9 cellular contexts compared by ENCODE assay signal in the genomic region with DNA sequence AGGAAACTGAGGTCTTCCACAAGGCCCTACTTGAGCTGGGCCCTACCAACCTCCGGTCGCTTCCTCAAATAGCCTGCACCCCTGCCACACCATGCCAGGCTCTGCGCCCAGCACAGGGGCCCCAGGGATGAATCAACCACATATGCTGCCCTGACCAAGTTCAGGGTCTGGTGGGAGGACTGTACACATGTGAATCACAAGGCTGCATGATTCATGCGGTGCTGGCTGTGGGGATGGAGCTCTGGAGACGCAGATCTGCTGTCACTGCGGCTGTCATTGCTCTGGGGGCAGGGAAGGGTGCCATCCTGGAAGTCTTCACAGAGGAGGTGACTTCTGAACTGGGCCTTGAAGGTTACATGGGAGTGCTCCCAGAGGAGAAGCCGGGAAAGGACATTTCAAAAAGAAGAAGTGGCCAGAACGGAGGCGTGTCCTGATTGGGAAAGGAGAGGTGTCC. TPM values are rescaled to one million over a fixed set of nuclear protein-coding genes. Genes with fewer than 3 reads are reported as not detected.
DNase-seq lines count a peak whose midpoint lies in the region; ATAC-seq and TF ChIP-seq lines count a peak whose summit lies in the region.
"Had no signal": no experiment of that assay in that cellular context is flagged by ENCODE, and none has a peak within 500 bp of the region (broad histone marks: within the 10 kb centered on the region; RNA-seq: fewer than 3 reads in every experiment).

No MANE protein-coding gene starts in this region.

- no peaks in the 10 kb centered on the region for H3K79me2 ChIP-seq in fibroblast of lung (ENCODE audit: control insufficient read depth, insufficient read depth, low read length)

- H3K27ac ChIP-seq in fibroblast of lung (ENCODE audit: insufficient read depth, low read length) (peak overlapping the region; percentile 50), gastrocnemius medialis (no peak overlapping the region)
- H3K27ac ChIP-seq: pancreas had no signal

- TF ChIP-seq POLR2A in gastrocnemius medialis (IDR thresholded peaks at IDR 0.05): no peak

- H3K4me1 ChIP-seq in fibroblast of lung (ENCODE audit: control insufficient read depth, extremely low read depth, insufficient read depth, low read length) (peaks cover 40% of the 10 kb centered on the region), gastrocnemius medialis (no peaks in the 10 kb centered on the region)

- peak overlapping the region; percentile 26 for H3K4me2 ChIP-seq in fibroblast of lung (ENCODE audit: extremely low read depth, insufficient read depth, low read length)

- in situ Hi-C loops in gastrocnemius medialis (cut with MboI; ENCODE audit: low sequenced_read_pairs in 4 of 4): no loop called here

- intact Hi-C loops in gastrocnemius medialis (cut with DNase I; ENCODE audit: low total_unique reads): no loop called here

- no peak overlapping the region for H3K4me3 ChIP-seq in fibroblast of lung (replicated peaks in 1 of 4; ENCODE audit: control extremely low read depth in 1 of 4, insufficient read depth in 1 of 4, low read depth in 3 of 4, low read length in 4 of 4)
- H3K4me3 ChIP-seq in gastrocnemius medialis: no peak overlapping the region
- H3K4me3 ChIP-seq: pancreas had no signal

- no peak overlapping the region for H2AFZ ChIP-seq in fibroblast of lung (ENCODE audit: low read length)

- no peaks in the 10 kb centered on the region for H4K20me1 ChIP-seq in fibroblast of lung (ENCODE audit: control insufficient read depth, extremely low read depth, insufficient read depth, low read length)

- no peaks in the 10 kb centered on the region for H3K9me3 ChIP-seq in fibroblast of lung (ENCODE audit: control insufficient read depth, insufficient read depth, low read depth, low read length)
- H3K9me3 ChIP-seq in gastrocnemius medialis: no peaks in the 10 kb centered on the region
- H3K9me3 ChIP-seq: pancreas had no signal

- H3K9ac ChIP-seq in fibroblast of lung (ENCODE audit: insufficient read depth, low read length): no peak overlapping the region

- H3K36me3 ChIP-seq in fibroblast of lung (ENCODE audit: control insufficient read depth, insufficient read depth, low read length) (no peaks in the 10 kb centered on the region), gastrocnemius medialis (no peaks in the 10 kb centered on the region)
- H3K36me3 ChIP-seq: pancreas had no signal

- H3K27me3 ChIP-seq in fibroblast of lung (ENCODE audit: control insufficient read depth, insufficient read depth, low read length) (no peaks in the 10 kb centered on the region), gastrocnemius medialis (peaks cover 0 to 10% (median 0%) of the 10 kb centered on the region in 3 donors)
- H3K27me3 ChIP-seq: pancreas had no signal

- TF ChIP-seq CTCF in fibroblast of lung (conservative IDR thresholded peaks at IDR 0.05 in 1 of 2, IDR thresholded peaks at IDR 0.05 in 1 of 2; ENCODE audit: low read depth in 1 of 2, low read length in 2 of 2) (no peak), GM20000 (IDR thresholded peaks at IDR 0.05; ENCODE audit: extremely low read depth, missing control alignments) (no peak), gastrocnemius medialis (IDR thresholded peaks at IDR 0.05 in 4 of 5, conservative IDR thresholded peaks at IDR 0.05 in 1 of 5) (no peak)

- no peak for ATAC-seq in HG03280 (IDR thresholded peaks at IDR 0.05; ENCODE audit: unreplicated experiment)
- ATAC-seq in HG02973 (IDR thresholded peaks at IDR 0.05; ENCODE audit: unreplicated experiment): no peak
- no peak for ATAC-seq in gastrocnemius medialis

- DNase-seq in HT1080 (ENCODE audit: low read depth) (peak; percentile 96), fibroblast of lung (ENCODE audit: low read depth in 2 of 2) (peak; percentile 88 to 92), GM20000 (ENCODE audit: low spot score) (no peak), gastrocnemius medialis (no peak)
- DNase-seq in activated CD4-positive, alpha-beta T cell treated with anti-CD3 and anti-CD28 coated beads, Interleukin-2, amount 50 U/mL, for 24 hours (ENCODE audit: low read depth in 1 of 2, low spot score in 1 of 2): peak; percentile 38 to 75
- peak; percentile 69 for DNase-seq in stimulated activated CD4-positive, alpha-beta T cell treated with anti-CD3 and anti-CD28 coated beads, Interleukin-4, amount 100 ng/mL, for 1 hour
- DNase-seq: pancreas had no signal

RNA-seq across cellular contexts. Expression of gene CYTH4, which starts 21.5 kb away (rescaled TPM):
- total RNA-seq in HT1080 (2014; rRNA removed; shearing (Covaris generic)): 0.33 and 2.6 TPM in 2 replicates
- 1.3 and 1.4 TPM in 2 replicates for polyA plus RNA-seq in HT1080 (2015; cell fraction: cytosol; rRNA removed)
- 4.4 and 4.5 TPM in 2 replicates for polyA plus RNA-seq in HT1080 (2015; cell fraction: nucleus; rRNA removed)
- under 0.01 and 0.26 TPM in 2 replicates for total RNA-seq in fibroblast of lung
- 0.12 TPM in 1 of 2 replicates, not detected in the other for polyA plus RNA-seq in fibroblast of lung
- 0.14 TPM in 1 of 2 replicates, not detected in the other for polyA plus RNA-seq in fibroblast of lung (2012)
- not detected in 2 replicates for polyA minus RNA-seq in fibroblast of lung (ENCODE audit: low replicate concordance)
- 1 to 10 TPM in 3 of 4 donors, not detected in 1; 1.7 to 2.2 (median 2.0) TPM for total RNA-seq in gastrocnemius medialis

RNA-seq across cellular contexts. Expression of gene RAC2, which starts 59.8 kb away (rescaled TPM):
- 162 and 246 TPM in 2 replicates for total RNA-seq in HT1080 (2014; rRNA removed; shearing (Covaris generic))
- polyA plus RNA-seq in HT1080 (2015; cell fraction: cytosol; rRNA removed): 359 and 376 TPM in 2 replicates
- 178 and 198 TPM in 2 replicates for polyA plus RNA-seq in HT1080 (2015; cell fraction: nucleus; rRNA removed)
- 1.5 and 2.1 TPM in 2 replicates for total RNA-seq in fibroblast of lung
- polyA plus RNA-seq in fibroblast of lung: 10.5 and 10.9 TPM in 2 replicates
- polyA plus RNA-seq in fibroblast of lung (2012): 20.8 and 21.7 TPM in 2 replicates
- 47.3 and 61.6 TPM in 2 replicates for polyA minus RNA-seq in fibroblast of lung (ENCODE audit: low replicate concordance)
- total RNA-seq in gastrocnemius medialis: 1 to 10 TPM in 3 of 4 donors, not detected in 1; 1.9 to 3.7 (median 3.5) TPM

Comparison
In these comparisons a context has a peak if more than half of its experiments do, and no peak if none do; other contexts are left out.
1. DNase-seq: peak in HT1080 (single experiment), activated CD4-positive, alpha-beta T cell treated with anti-CD3 and anti-CD28 coated beads, Interleukin-2, amount 50 U/mL, for 24 hours (2 of 2), fibroblast of lung (2 of 2) and stimulated activated CD4-positive, alpha-beta T cell treated with anti-CD3 and anti-CD28 coated beads, Interleukin-4, amount 100 ng/mL, for 1 hour (single experiment); none in GM20000 (single experiment) and gastrocnemius medialis (0 of 2).
2. RNA of gene RAC2, which starts 59.8 kb away (total RNA-seq): 162 to 246 TPM in HT1080; 1.9 to 3.7 TPM in gastrocnemius medialis and 1.5 to 2.1 TPM in fibroblast of lung; every median in the first group is over 10 times any median in the second.